In the genomic region with DNA sequence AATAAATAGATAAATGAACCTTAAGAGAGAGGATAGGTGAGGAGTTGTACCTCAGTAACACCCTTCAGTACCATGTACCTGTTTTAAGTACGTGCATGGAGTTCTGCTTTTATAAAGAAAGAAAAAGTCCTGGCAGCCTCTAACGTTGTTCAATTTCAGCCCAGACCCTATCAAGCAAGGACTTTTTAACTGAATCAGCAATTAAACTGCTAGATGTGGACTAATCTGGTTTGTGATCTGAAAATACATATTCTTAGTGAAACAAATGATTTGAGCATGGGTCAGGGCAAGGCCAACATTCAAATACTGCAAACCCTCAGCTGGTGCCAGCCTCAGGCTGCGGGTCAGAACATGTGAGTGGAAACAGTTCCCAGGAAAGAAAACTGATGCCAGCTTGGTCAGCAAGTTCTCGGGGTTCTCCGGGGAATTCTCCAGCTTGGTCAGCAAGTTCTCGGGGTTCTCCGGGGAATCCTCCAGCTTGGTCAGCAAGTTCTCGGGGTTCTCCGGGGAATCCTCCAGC, we compare ENCODE assay signal across 17 cellular contexts.
A peak's percentile ranks its signal among the peaks of the same experiment; 100 is the strongest.
DNase-seq lines count a peak whose midpoint lies in the region; ATAC-seq and TF ChIP-seq lines count a peak whose summit lies in the region.
"Had no signal": no experiment of that assay in that cellular context is flagged by ENCODE, and none has a peak within 500 bp of the region (broad histone marks: within the 10 kb centered on the region; RNA-seq: fewer than 3 reads in every experiment).

No MANE protein-coding gene starts in this region.

- H3K4me1 Mint-ChIP-seq in chondrocyte (ENCODE audit: low read depth): peaks cover 68% of the 10 kb centered on the region
- H3K4me1 Mint-ChIP-seq in activated naive CD8-positive, alpha-beta T cell treated with anti-CD3 and anti-CD28 coated beads, Interleukin-2, amount 50 U/mL, for 24 hours: no peaks in the 10 kb centered on the region
- H3K4me1 Mint-ChIP-seq: CD14-positive monocyte had no signal

- peak overlapping the region; percentile 76 for H3K27ac Mint-ChIP-seq in chondrocyte (ENCODE audit: unreplicated experiment)
- H3K27ac Mint-ChIP-seq in activated naive CD8-positive, alpha-beta T cell treated with anti-CD3 and anti-CD28 coated beads, Interleukin-2, amount 50 U/mL, for 24 hours: no peak overlapping the region
- H3K27ac Mint-ChIP-seq: CD14-positive monocyte, HFFc6 had no signal

- TF ChIP-seq CTCF in chondrocyte (IDR thresholded peaks at IDR 0.05) (no peak), sigmoid colon (IDR thresholded peaks at IDR 0.05) (no peak)

- peak overlapping the region in 2 of 11 experiments; percentile 7 to 46; a peak in 2 of 22 replicates for H3K9ac ChIP-seq in BLaER1 treated with 17β-estradiol and CSF1 and Interleukin-3, amounts not matched to agents 10 nM and 100 nM
- no peak overlapping the region for H3K9ac ChIP-seq in muscle layer of colon (ENCODE audit: low read length)

- H3K36me3 ChIP-seq in BLaER1 treated with 17β-estradiol and CSF1 and Interleukin-3, amounts not matched to agents 10 nM and 100 nM: peaks cover 0 to 34% (median 0%) of the 10 kb centered on the region in 11 experiments; a peak in 6 of 22 replicates
- peaks cover 6% of the 10 kb centered on the region for H3K36me3 ChIP-seq in muscle layer of colon (ENCODE audit: insufficient read depth, low read length)
- peaks cover 0 to 6% (median 0%) of the 10 kb centered on the region in 4 donors for H3K36me3 ChIP-seq in sigmoid colon

- intact Hi-C loops in sigmoid colon (cut with DNase I): no loop called here

- peaks cover 0 to 8% (median 0%) of the 10 kb centered on the region in 11 experiments; a peak in 2 of 22 replicates for H3K9me3 ChIP-seq in BLaER1 treated with 17β-estradiol and CSF1 and Interleukin-3, amounts not matched to agents 10 nM and 100 nM (replicated peaks in 1 of 11)
- H3K9me3 ChIP-seq in muscle layer of colon (ENCODE audit: low read length): no peaks in the 10 kb centered on the region
- H3K9me3 ChIP-seq in sigmoid colon: no peaks in the 10 kb centered on the region

- H3K4me1 ChIP-seq in BLaER1 treated with 17β-estradiol and CSF1 and Interleukin-3, amounts not matched to agents 10 nM and 100 nM: peaks cover 51 to 100% (median 97%) of the 10 kb centered on the region in 10 experiments
- H3K4me1 ChIP-seq in muscle layer of colon (ENCODE audit: insufficient read depth, low read length): peaks cover 63% of the 10 kb centered on the region
- peaks cover 0 to 95% (median 86%) of the 10 kb centered on the region in 4 donors for H3K4me1 ChIP-seq in sigmoid colon

- no peak for DNase-seq in chondrocyte (ENCODE audit: low spot score)
- DNase-seq in sigmoid colon: no peak
- DNase-seq in activated naive CD8-positive, alpha-beta T cell treated with anti-CD3 and anti-CD28 coated beads, Interleukin-2, amount 50 U/mL, for 24 hours: no peak
- DNase-seq in C1 segment of cervical spinal cord (lab: John Stamatoyannopoulos, UW): no peak
- DNase-seq: DMS 273 treated with DMSO at 0.1 percent for 48 hours; GDM1; HFFc6; NCI-H1417 treated with DMSO at 0.1 percent for 48 hours; NCI-H1930; NCI-H526 treated with DMSO at 0.1 percent for 48 hours; NK-92 treated with Interleukin-12 subunit alpha and Interleukin-12 subunit beta, amount 100 ng/mL, for 24 hours; SHP77 treated with DMSO at 0.1 percent for 48 hours had no signal

- peak overlapping the region in 4 of 11 experiments; percentile 45 to 97 (median 97); a peak in 7 of 22 replicates for H3K27ac ChIP-seq in BLaER1 treated with 17β-estradiol and CSF1 and Interleukin-3, amounts not matched to agents 10 nM and 100 nM
- peak overlapping the region; percentile 7 for H3K27ac ChIP-seq in muscle layer of colon (ENCODE audit: low read depth, low read length)
- peak overlapping the region in 3 of 4 donors; percentile 1 to 81 (median 75) for H3K27ac ChIP-seq in sigmoid colon

- peak overlapping the region in 7 of 11 experiments; percentile 1 to 96 (median 81); a peak in 11 of 22 replicates for H3K4me2 ChIP-seq in BLaER1 treated with 17β-estradiol and CSF1 and Interleukin-3, amounts not matched to agents 10 nM and 100 nM

- 88 to 89% methylated on average over 9 of the region's 9 CpGs for WGBS in sigmoid colon, 2 donors

- ATAC-seq in GM18517 (IDR thresholded peaks at IDR 0.05; ENCODE audit: unreplicated experiment) (no peak), GM18511 (IDR thresholded peaks at IDR 0.05; ENCODE audit: unreplicated experiment) (no peak)
- ATAC-seq in activated naive CD8-positive, alpha-beta T cell treated with anti-CD3 and anti-CD28 coated beads, Interleukin-2, amount 50 U/mL, for 24 hours: no peak

- no peak for TF ChIP-seq POLR2A in sigmoid colon (IDR thresholded peaks at IDR 0.05)

- no peaks in the 10 kb centered on the region for H3K9me3 Mint-ChIP-seq in chondrocyte (ENCODE audit: low read depth)
- H3K9me3 Mint-ChIP-seq in activated naive CD8-positive, alpha-beta T cell treated with anti-CD3 and anti-CD28 coated beads, Interleukin-2, amount 50 U/mL, for 24 hours: no peaks in the 10 kb centered on the region
- H3K9me3 Mint-ChIP-seq: HFFc6 had no signal

- H3K27me3 Mint-ChIP-seq in chondrocyte (ENCODE audit: low read depth): no peaks in the 10 kb centered on the region
- H3K27me3 Mint-ChIP-seq in activated naive CD8-positive, alpha-beta T cell treated with anti-CD3 and anti-CD28 coated beads, Interleukin-2, amount 50 U/mL, for 24 hours: peaks cover 13% of the 10 kb centered on the region

- peaks cover 0 to 5% (median 0%) of the 10 kb centered on the region in 11 experiments; a peak in 1 of 22 replicates for H4K20me1 ChIP-seq in BLaER1 treated with 17β-estradiol and CSF1 and Interleukin-3, amounts not matched to agents 10 nM and 100 nM

- H3K27me3 ChIP-seq in BLaER1 treated with 17β-estradiol and CSF1 and Interleukin-3, amounts not matched to agents 10 nM and 100 nM: no peaks in the 10 kb centered on the region
- H3K27me3 ChIP-seq in muscle layer of colon (ENCODE audit: control insufficient read depth in 1 of 2, insufficient read depth in 2 of 2, low read length in 2 of 2) (no peaks in the 10 kb centered on the region), sigmoid colon (no peaks in the 10 kb centered on the region)

- peaks cover 3% of the 10 kb centered on the region for H3K36me3 Mint-ChIP-seq in chondrocyte (ENCODE audit: low read depth)
- no peaks in the 10 kb centered on the region for H3K36me3 Mint-ChIP-seq in activated naive CD8-positive, alpha-beta T cell treated with anti-CD3 and anti-CD28 coated beads, Interleukin-2, amount 50 U/mL, for 24 hours (ENCODE audit: low read depth)
- H3K36me3 Mint-ChIP-seq: CD14-positive monocyte had no signal

- no peak overlapping the region for H3K4me3 ChIP-seq in BLaER1 treated with 17β-estradiol and CSF1 and Interleukin-3, amounts not matched to agents 10 nM and 100 nM
- H3K4me3 ChIP-seq in muscle layer of colon (ENCODE audit: low read depth in 1 of 2, low read length in 2 of 2) (no peak overlapping the region), sigmoid colon (no peak overlapping the region)

- no peak overlapping the region for H3K4me3 Mint-ChIP-seq in chondrocyte (ENCODE audit: unreplicated experiment)
- H3K4me3 Mint-ChIP-seq in activated naive CD8-positive, alpha-beta T cell treated with anti-CD3 and anti-CD28 coated beads, Interleukin-2, amount 50 U/mL, for 24 hours: no peak overlapping the region
- H3K4me3 Mint-ChIP-seq: CD14-positive monocyte, HFFc6 had no signal

- TF ChIP-seq EP300 in sigmoid colon (IDR thresholded peaks at IDR 0.05): no peak
